Comparison of ENCODE assay signal across 8 cellular contexts in genomic region chr1:2135425-2135824, GRCh38. TPM values are rescaled to one million over a fixed set of nuclear protein-coding genes. Genes with fewer than 3 reads are reported as not detected.
A peak's percentile ranks its signal among the peaks of the same experiment; 100 is the strongest.
DNase-seq lines count a peak whose midpoint lies in the region; TF ChIP-seq lines count a peak whose summit lies in the region.

No MANE protein-coding gene starts in this region.

- peaks cover 3% of the 10 kb centered on the region for H3K27me3 Mint-ChIP-seq in nephron progenitor cell (ENCODE audit: low read depth, poor library complexity)

- H3K9me3 ChIP-seq in PC-9 (ENCODE audit: insufficient read depth, low read depth) (no peaks in the 10 kb centered on the region), A673 (ENCODE audit: low read depth, low read length, poor library complexity, severe bottlenecking) (no peaks in the 10 kb centered on the region)

- peak overlapping the region; percentile 24 for H3K4me3 Mint-ChIP-seq in nephron progenitor cell

- CTCF ChIA-PET in PC-9 (lab: Charles Lee) (interaction anchor here (1.0 kb wide), 1 partner anchor 39 kb away, joined by 4 read pairs; no protein-coding TSS in a partner anchor), A673 (lab: Charles Lee) (no interaction called here)

- H3K27ac ChIP-seq in PC-9: peak overlapping the region; percentile 60
- no peak overlapping the region for H3K27ac ChIP-seq in A673 (ENCODE audit: low read depth, low read length, poor library complexity, severe bottlenecking)

- intact Hi-C loops in PC-9 (cut with micrococcal nuclease; ENCODE audit: unreplicated experiment): loop anchor here (2.0 kb wide), 2 partner anchors 85 to 217 kb away; partner anchors contain the start of genes PRKCZ and TMEM52
- intact Hi-C loops in A673 (cut with micrococcal nuclease; ENCODE audit: unreplicated experiment): no loop called here

- H3K36me3 ChIP-seq in PC-9 (ENCODE audit: low read depth): no peaks in the 10 kb centered on the region
- H3K36me3 ChIP-seq in A673 (ENCODE audit: insufficient read depth, low read length, poor library complexity, severe bottlenecking): no peaks in the 10 kb centered on the region

- TF ChIP-seq CTCF in AG10803 (conservative IDR thresholded peaks at IDR 0.05; ENCODE audit: low read length): no peak; the same call in 1 of the 2 replicates
- no peak for TF ChIP-seq CTCF in PC-9 (conservative IDR thresholded peaks at IDR 0.05)
- no peak for TF ChIP-seq CTCF in fibroblast of mammary gland (conservative IDR thresholded peaks at IDR 0.05; ENCODE audit: control insufficient read depth, insufficient read depth, low read depth, low read length)
- TF ChIP-seq CTCF in nephron progenitor cell (IDR thresholded peaks at IDR 0.05): no peak
- no peak for TF ChIP-seq CTCF in A673 (conservative IDR thresholded peaks at IDR 0.05; ENCODE audit: low read depth, low read length)

- 0 out of 2 replicates have a peak, but pooled peaks cover 9% of the 10 kb centered on the region for H4K20me1 ChIP-seq in PC-9 (ENCODE audit: insufficient read depth)

- no peaks in the 10 kb centered on the region for H3K9me3 Mint-ChIP-seq in nephron progenitor cell

- no peak overlapping the region for H3K4me3 ChIP-seq in AG10803 (ENCODE audit: low read length)
- no peak overlapping the region for H3K4me3 ChIP-seq in PC-9
- H3K4me3 ChIP-seq in fibroblast of mammary gland (ENCODE audit: control insufficient read depth, low read depth, low read length): no peak overlapping the region
- no peak overlapping the region for H3K4me3 ChIP-seq in A673 (ENCODE audit: low read depth, low read length, poor library complexity, severe bottlenecking)

- H3K4me2 ChIP-seq in PC-9: peak overlapping the region; percentile 71

- H3K27ac Mint-ChIP-seq in nephron progenitor cell: no peak overlapping the region

- no peaks in the 10 kb centered on the region for H3K79me2 ChIP-seq in PC-9 (ENCODE audit: low read depth)

- DNase-seq in AG10803 (ENCODE audit: low read depth): peak; percentile 79
- peak; percentile 93 to 95 for DNase-seq in PC-9
- DNase-seq in fibroblast of mammary gland (ENCODE audit: low read depth): peak; percentile 42
- peak; percentile 58 for DNase-seq in nephron progenitor cell
- no peak for DNase-seq in NCI-H524 (lab: John Stamatoyannopoulos, UW)
- no peak for DNase-seq in SW 1271 (lab: John Stamatoyannopoulos, UW)
- DNase-seq in activated CD4-positive, alpha-beta T cell treated with anti-CD3 and anti-CD28 coated beads, Interleukin-2, amount 50 U/mL, for 4 hours: no peak
- DNase-seq in A673 (ENCODE audit: low spot score): no peak

- peaks cover 78% of the 10 kb centered on the region for H3K4me1 Mint-ChIP-seq in nephron progenitor cell

- H3F3A ChIP-seq in PC-9 (ENCODE audit: insufficient read depth, low read depth): peaks cover 66% of the 10 kb centered on the region

- no peaks in the 10 kb centered on the region for H3K9me2 ChIP-seq in PC-9 (ENCODE audit: insufficient read depth)

- H3K27me3 ChIP-seq in PC-9 (ENCODE audit: insufficient read depth, low read depth): no peaks in the 10 kb centered on the region
- no peaks in the 10 kb centered on the region for H3K27me3 ChIP-seq in A673 (replicated peaks; ENCODE audit: insufficient read depth, low read depth, low read length, poor library complexity)

- no TSS peak for BruUV-seq in PC-9 (replicated peaks; lab: Mats Ljungman, UMichigan)
- no TSS peak for BruUV-seq in A673 (replicated peaks; lab: Mats Ljungman, UMichigan)

- H3K4me1 ChIP-seq in PC-9 (replicated peaks; ENCODE audit: insufficient read depth): peaks cover 49% of the 10 kb centered on the region
- peaks cover 6% of the 10 kb centered on the region for H3K4me1 ChIP-seq in A673 (ENCODE audit: insufficient read depth, low read length, poor library complexity, severe bottlenecking)

- H2AFZ ChIP-seq in PC-9: no peak overlapping the region

- no peaks in the 10 kb centered on the region for H3K36me3 Mint-ChIP-seq in nephron progenitor cell (ENCODE audit: low read depth)

- POLR2A ChIA-PET in PC-9 (lab: Charles Lee; ENCODE audit: unreplicated experiment) (interaction anchor here (0.5 to 0.7 kb wide), 4 partner anchors 56 to 398 kb away, joined by 3 to 5 read pairs (median 3); partner anchors contain the start of gene PANK4), A673 (lab: Charles Lee; ENCODE audit: low non-redundant PET) (no interaction called here)

RNA-seq across cellular contexts. Expression of gene FAAP20, which starts 59.1 kb away (rescaled TPM):
- total RNA-seq in PC-9 (2021): 72.1 and 97.1 TPM in 2 replicates
- 114 and 119 TPM in 2 replicates for total RNA-seq in A673 (2021)

Comparison
In these comparisons a context has a peak if more than half of its experiments do, and no peak if none do; other contexts are left out.
1. DNase-seq: peak in AG10803 (single experiment), PC-9 (2 of 2), fibroblast of mammary gland (single experiment) and nephron progenitor cell (single experiment); none in NCI-H524 (0 of 2), SW 1271 (0 of 2), activated CD4-positive, alpha-beta T cell treated with anti-CD3 and anti-CD28 coated beads, Interleukin-2, amount 50 U/mL, for 4 hours (0 of 2) and A673 (single experiment).